In the genomic region with DNA sequence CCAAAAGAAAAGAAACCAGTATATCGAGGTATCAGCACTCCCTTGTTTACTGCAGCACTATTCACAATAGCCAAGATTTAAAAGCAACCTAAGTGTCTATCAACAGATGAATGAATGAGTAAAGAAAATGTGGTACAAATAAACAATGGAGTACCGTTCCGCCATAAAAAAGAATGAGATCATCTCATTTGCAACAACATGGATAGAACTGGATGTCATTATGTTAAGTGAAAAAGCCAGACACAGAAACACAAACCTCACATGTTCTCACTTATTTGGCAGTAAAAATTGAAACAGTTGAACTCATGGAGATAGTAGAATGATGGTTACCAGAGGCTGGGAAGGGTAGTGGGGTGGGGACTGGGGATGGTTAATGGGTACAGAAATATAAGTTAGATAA, we compare ENCODE assay signal across 17 cellular contexts. TPM values are rescaled to one million over a fixed set of nuclear protein-coding genes. Genes with fewer than 3 reads are reported as not detected.
DNase-seq lines count a peak whose midpoint lies in the region; FAIRE-seq and TF ChIP-seq lines count a peak whose summit lies in the region.
"Had no signal": no experiment of that assay in that cellular context is flagged by ENCODE, and none has a peak within 500 bp of the region (broad histone marks: within the 10 kb centered on the region; RNA-seq: fewer than 3 reads in every experiment).

No MANE protein-coding gene starts in this region.

- no peak overlapping the region for H3K27ac ChIP-seq in HEK293 (ENCODE audit: extremely low read depth, low read depth, low read length)

- H3K9me3 ChIP-seq in HEK293 (ENCODE audit: control insufficient read depth, insufficient read depth, low read depth, low read length): no peaks in the 10 kb centered on the region
- H3K9me3 ChIP-seq: HAP-1 had no signal

- no peaks in the 10 kb centered on the region for H3K27me3 ChIP-seq in bronchial epithelial cell (ENCODE audit: control insufficient read depth, insufficient read depth, low read length)

- peak; percentile 20 for DNase-seq in EH (ENCODE audit: low read depth)
- peak; percentile 26 to 53 for DNase-seq in NCI-H526 (lab: John Stamatoyannopoulos, UW)
- no peak for DNase-seq in bronchial epithelial cell (ENCODE audit: low read depth)
- DNase-seq in NCI-H2196 (lab: John Stamatoyannopoulos, UW; ENCODE audit: unreplicated experiment): no peak
- no peak for DNase-seq in epidermal melanocyte (ENCODE audit: insufficient read length, low spot score)
- DNase-seq in amygdala (lab: John Stamatoyannopoulos, UW): no peak
- DNase-seq in NK-92 (lab: John Stamatoyannopoulos, UW; ENCODE audit: unreplicated experiment): no peak
- DNase-seq: C1 segment of cervical spinal cord; CD4-positive, alpha-beta T cell; EL had no signal

- CTCF ChIA-PET in HEK293 (lab: Yijun Ruan, JAX): no interaction called here

- POLR2A ChIA-PET in HEK293 (lab: Yijun Ruan, JAX): no interaction called here

- H3K4me3 ChIP-seq in HEK293 (ENCODE audit: low read depth, low read length): no peak overlapping the region
- H3K4me3 ChIP-seq in bronchial epithelial cell (ENCODE audit: low read depth, low read length): no peak overlapping the region
- H3K4me3 ChIP-seq: GM23338, HAP-1 had no signal

- H3K4me1 ChIP-seq in HEK293 (ENCODE audit: control insufficient read depth, insufficient read depth, low read length): no peaks in the 10 kb centered on the region

- TF ChIP-seq CTCF in HEK293 (tag by site-specific recombination; IDR thresholded peaks at IDR 0.05) (no peak), bronchial epithelial cell (IDR thresholded peaks at IDR 0.05; ENCODE audit: insufficient read depth, low read length, severe bottlenecking) (no peak)

- peak; percentile 32 for FAIRE-seq in bronchial epithelial cell (lab: Jason Lieb, UNC)
- FAIRE-seq: A204.1, G401.6, GM12891 had no signal

- no peaks in the 10 kb centered on the region for H3K36me3 ChIP-seq in HEK293 (ENCODE audit: control insufficient read depth in 2 of 2, insufficient read depth in 1 of 2, low read length in 2 of 2)
- no peaks in the 10 kb centered on the region for H3K36me3 ChIP-seq in bronchial epithelial cell (ENCODE audit: control insufficient read depth, insufficient read depth, low read length)
- H3K36me3 ChIP-seq: HAP-1 had no signal

TF ChIP-seq in HEK293, 187 proteins besides CTCF, POLR2A, EP300 and RAD21 (continues in another document):
- TF ChIP-seq ZNF324 (tag by site-specific recombination; IDR thresholded peaks at IDR 0.05) (no peak), ZNF366 (tag by site-specific recombination; conservative IDR thresholded peaks at IDR 0.05) (peak; percentile 69), ZNF596 (tag by site-specific recombination; IDR thresholded peaks at IDR 0.05) (no peak), ZNF341 (tag by site-specific recombination; IDR thresholded peaks at IDR 0.05; ENCODE audit: low read depth) (no peak), ZNF514 (tag by site-specific recombination; IDR thresholded peaks at IDR 0.05) (no peak), YY1 (tag by site-specific recombination; IDR thresholded peaks at IDR 0.05) (no peak), ZXDB (tag by site-specific recombination; IDR thresholded peaks at IDR 0.05) (peak; percentile 64), ZNF354C (tag by site-specific recombination; IDR thresholded peaks at IDR 0.05; ENCODE audit: borderline replicate concordance, low read depth) (no peak), ZNF19 (tag by site-specific recombination; IDR thresholded peaks at IDR 0.05; ENCODE audit: low read depth) (no peak), TRIM28 (IDR thresholded peaks at IDR 0.05; ENCODE audit: borderline replicate concordance, low read length) (peak; percentile 34; the same call in 1 of the 2 replicates), IKZF3 (tag by site-specific recombination; IDR thresholded peaks at IDR 0.05) (no peak), ZNF600 (tag by site-specific recombination; IDR thresholded peaks at IDR 0.05) (peak; percentile 26; the same call in 1 of the 2 replicates), ZNF350 (tag by site-specific recombination; IDR thresholded peaks at IDR 0.05) (no peak), KLF10 (tag by site-specific recombination; IDR thresholded peaks at IDR 0.05) (0 out of 2 replicates have a peak, but pooled peaks have one; percentile 20), OVOL3 (tag by site-specific recombination; IDR thresholded peaks at IDR 0.05) (peak; percentile 68; the same call in 1 of the 2 replicates), ZNF292 (tag by site-specific recombination; IDR thresholded peaks at IDR 0.05; ENCODE audit: borderline replicate concordance, low read depth) (no peak), SCRT1 (tag by site-specific recombination; IDR thresholded peaks at IDR 0.05; ENCODE audit: borderline replicate concordance) (peak; percentile 82), SETDB1 (IDR thresholded peaks at IDR 0.05; ENCODE audit: insufficient read length, low read length) (peak; percentile 80), FEZF1 (tag by site-specific recombination; IDR thresholded peaks at IDR 0.05) (peak; percentile 21), ZNF843 (tag by site-specific recombination; IDR thresholded peaks at IDR 0.05) (peak; percentile 69; the same call in 1 of the 2 replicates), ZNF629 (tag by site-specific recombination; IDR thresholded peaks at IDR 0.05) (0 out of 2 replicates have a peak, but pooled peaks have one; percentile 59), YY2 (tag by site-specific recombination; IDR thresholded peaks at IDR 0.05) (peak; percentile 48; the same call in 1 of the 2 replicates), MZF1 (tag by site-specific recombination; IDR thresholded peaks at IDR 0.05; ENCODE audit: borderline replicate concordance) (peak; percentile 65; the same call in 1 of the 2 replicates), BCL11B (tag by site-specific recombination; IDR thresholded peaks at IDR 0.05; ENCODE audit: low read depth) (no peak), ZFP69B (tag by site-specific recombination; IDR thresholded peaks at IDR 0.05) (peak; percentile 36; the same call in 1 of the 2 replicates)
- TF ChIP-seq, protein P1, sequence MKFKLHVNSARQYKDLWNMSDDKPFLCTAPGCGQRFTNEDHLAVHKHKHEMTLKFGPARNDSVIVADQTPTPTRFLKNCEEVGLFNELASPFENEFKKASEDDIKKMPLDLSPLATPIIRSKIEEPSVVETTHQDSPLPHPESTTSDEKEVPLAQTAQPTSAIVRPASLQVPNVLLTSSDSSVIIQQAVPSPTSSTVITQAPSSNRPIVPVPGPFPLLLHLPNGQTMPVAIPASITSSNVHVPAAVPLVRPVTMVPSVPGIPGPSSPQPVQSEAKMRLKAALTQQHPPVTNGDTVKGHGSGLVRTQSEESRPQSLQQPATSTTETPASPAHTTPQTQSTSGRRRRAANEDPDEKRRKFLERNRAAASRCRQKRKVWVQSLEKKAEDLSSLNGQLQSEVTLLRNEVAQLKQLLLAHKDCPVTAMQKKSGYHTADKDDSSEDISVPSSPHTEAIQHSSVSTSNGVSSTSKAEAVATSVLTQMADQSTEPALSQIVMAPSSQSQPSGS (tag by site-specific recombination; IDR thresholded peaks at IDR 0.05; ENCODE audit: low read depth): peak; percentile 83
- TF ChIP-seq, protein P2, sequence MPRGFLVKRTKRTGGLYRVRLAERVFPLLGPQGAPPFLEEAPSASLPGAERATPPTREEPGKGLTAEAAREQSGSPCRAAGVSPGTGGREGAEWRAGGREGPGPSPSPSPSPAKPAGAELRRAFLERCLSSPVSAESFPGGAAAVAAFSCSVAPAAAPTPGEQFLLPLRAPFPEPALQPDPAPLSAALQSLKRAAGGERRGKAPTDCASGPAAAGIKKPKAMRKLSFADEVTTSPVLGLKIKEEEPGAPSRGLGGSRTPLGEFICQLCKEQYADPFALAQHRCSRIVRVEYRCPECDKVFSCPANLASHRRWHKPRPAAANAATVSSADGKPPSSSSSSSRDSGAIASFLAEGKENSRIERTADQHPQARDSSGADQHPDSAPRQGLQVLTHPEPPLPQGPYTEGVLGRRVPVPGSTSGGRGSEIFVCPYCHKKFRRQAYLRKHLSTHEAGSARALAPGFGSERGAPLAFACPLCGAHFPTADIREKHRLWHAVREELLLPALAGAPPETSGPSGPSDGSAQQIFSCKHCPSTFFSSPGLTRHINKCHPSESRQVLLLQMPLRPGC (tag by site-specific recombination; IDR thresholded peaks at IDR 0.05): no peak
- TF ChIP-seq, protein P3, sequence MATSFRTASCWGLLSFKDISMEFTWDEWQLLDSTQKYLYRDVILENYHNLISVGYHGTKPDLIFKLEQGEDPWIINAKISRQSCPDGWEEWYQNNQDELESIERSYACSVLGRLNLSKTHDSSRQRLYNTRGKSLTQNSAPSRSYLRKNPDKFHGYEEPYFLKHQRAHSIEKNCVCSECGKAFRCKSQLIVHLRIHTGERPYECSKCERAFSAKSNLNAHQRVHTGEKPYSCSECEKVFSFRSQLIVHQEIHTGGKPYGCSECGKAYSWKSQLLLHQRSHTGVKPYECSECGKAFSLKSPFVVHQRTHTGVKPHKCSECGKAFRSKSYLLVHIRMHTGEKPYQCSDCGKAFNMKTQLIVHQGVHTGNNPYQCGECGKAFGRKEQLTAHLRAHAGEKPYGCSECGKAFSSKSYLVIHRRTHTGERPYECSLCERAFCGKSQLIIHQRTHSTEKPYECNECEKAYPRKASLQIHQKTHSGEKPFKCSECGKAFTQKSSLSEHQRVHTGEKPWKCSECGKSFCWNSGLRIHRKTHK (tag by site-specific recombination; IDR thresholded peaks at IDR 0.05): peak; percentile 29; the same call in 1 of the 2 replicates
- TF ChIP-seq, protein P4, sequence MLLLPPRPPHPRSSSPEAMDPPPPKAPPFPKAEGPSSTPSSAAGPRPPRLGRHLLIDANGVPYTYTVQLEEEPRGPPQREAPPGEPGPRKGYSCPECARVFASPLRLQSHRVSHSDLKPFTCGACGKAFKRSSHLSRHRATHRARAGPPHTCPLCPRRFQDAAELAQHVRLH (tag by site-specific recombination; IDR thresholded peaks at IDR 0.05): peak; percentile 80
- TF ChIP-seq, protein P5, sequence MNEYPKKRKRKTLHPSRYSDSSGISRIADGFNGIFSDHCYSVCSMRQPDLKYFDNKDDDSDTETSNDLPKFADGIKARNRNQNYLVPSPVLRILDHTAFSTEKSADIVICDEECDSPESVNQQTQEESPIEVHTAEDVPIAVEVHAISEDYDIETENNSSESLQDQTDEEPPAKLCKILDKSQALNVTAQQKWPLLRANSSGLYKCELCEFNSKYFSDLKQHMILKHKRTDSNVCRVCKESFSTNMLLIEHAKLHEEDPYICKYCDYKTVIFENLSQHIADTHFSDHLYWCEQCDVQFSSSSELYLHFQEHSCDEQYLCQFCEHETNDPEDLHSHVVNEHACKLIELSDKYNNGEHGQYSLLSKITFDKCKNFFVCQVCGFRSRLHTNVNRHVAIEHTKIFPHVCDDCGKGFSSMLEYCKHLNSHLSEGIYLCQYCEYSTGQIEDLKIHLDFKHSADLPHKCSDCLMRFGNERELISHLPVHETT (tag by site-specific recombination; IDR thresholded peaks at IDR 0.05): peak; percentile 83

RNA-seq across cellular contexts. Expression of a gene that starts 4.3 kb away (rescaled TPM):
- 8.4 and 14.5 TPM in 2 replicates for total RNA-seq in bronchial epithelial cell

RNA-seq across cellular contexts. Expression of a gene that starts 4.5 kb away (rescaled TPM):
- 0.26 and 0.38 TPM in 2 replicates for total RNA-seq in bronchial epithelial cell
- total RNA-seq: GM23338, HT1080 had no signal

RNA-seq across cellular contexts. Expression of a gene that starts 31.6 kb away (rescaled TPM):
- total RNA-seq in bronchial epithelial cell: 31.6 and 41.5 TPM in 2 replicates

Comparison
In these comparisons a context has a peak if more than half of its experiments do, and no peak if none do; other contexts are left out.
1. DNase-seq: peak in EH (single experiment) and NCI-H526 (2 of 2); none in bronchial epithelial cell (single experiment), NCI-H2196 (single experiment), epidermal melanocyte (single experiment), amygdala (0 of 56) and NK-92 (single experiment).